17 cellular contexts compared by ENCODE assay signal in the genomic region with DNA sequence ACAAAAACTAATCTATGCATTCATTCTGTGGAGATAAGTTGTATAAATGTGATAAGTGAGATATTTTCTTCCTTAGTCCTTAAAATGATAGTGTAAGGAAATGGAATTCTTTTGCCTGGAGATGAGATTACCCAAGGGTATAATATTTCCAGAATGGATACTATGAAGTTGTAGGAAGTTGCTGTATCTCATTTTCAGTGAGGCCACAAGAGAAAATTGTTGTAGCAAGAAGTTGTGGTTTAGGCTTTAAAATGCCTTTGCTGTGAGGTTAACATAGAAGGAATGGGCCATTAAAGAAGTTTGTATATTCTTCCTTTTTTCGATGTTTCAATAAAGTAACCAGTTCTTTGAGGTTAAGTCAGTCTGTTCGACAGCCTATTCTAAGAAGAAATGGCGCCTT. TPM values are rescaled to one million over a fixed set of nuclear protein-coding genes. Genes with fewer than 3 reads are reported as not detected.
DNase-seq lines count a peak whose midpoint lies in the region; ATAC-seq and TF ChIP-seq lines count a peak whose summit lies in the region.
"Had no signal": no experiment of that assay in that cellular context is flagged by ENCODE, and none has a peak within 500 bp of the region (broad histone marks: within the 10 kb centered on the region; RNA-seq: fewer than 3 reads in every experiment).

No MANE protein-coding gene starts in this region.

- intact Hi-C loops in Right ventricle myocardium inferior (cut with DNase I) = no loop called here

- no peaks in the 10 kb centered on the region for H3K79me2 ChIP-seq in osteoblast (ENCODE audit: insufficient read depth, low read length)

- no peak for ATAC-seq in Right ventricle myocardium inferior
- ATAC-seq: HepG2, PC-3 had no signal

- H4K20me1 ChIP-seq in osteoblast (ENCODE audit: insufficient read depth, low read length) = no peaks in the 10 kb centered on the region

- H3K4me1 ChIP-seq in osteoblast (ENCODE audit: insufficient read depth, low read length) = peaks cover 17% of the 10 kb centered on the region

- no peaks in the 10 kb centered on the region for H3K36me3 ChIP-seq in osteoblast (ENCODE audit: insufficient read depth, low read length)

- H3K27ac ChIP-seq in osteoblast (ENCODE audit: low read depth, low read length) = peak overlapping the region; percentile 62

- peak overlapping the region; percentile 70 for H2AFZ ChIP-seq in osteoblast (ENCODE audit: low read length)

- H3K9me3 ChIP-seq in osteoblast (ENCODE audit: low read depth, low read length) = no peaks in the 10 kb centered on the region

- H3K27me3 ChIP-seq in osteoblast (ENCODE audit: insufficient read depth, low read length) = no peaks in the 10 kb centered on the region

- TF ChIP-seq CTCF in choroid plexus epithelial cell (conservative IDR thresholded peaks at IDR 0.05; ENCODE audit: low read depth, low read length) (no peak), osteoblast (IDR thresholded peaks at IDR 0.05; ENCODE audit: extremely low read depth, low read depth, low read length) (no peak)

- no peak overlapping the region for H3K4me3 ChIP-seq in choroid plexus epithelial cell (ENCODE audit: low read depth, low read length)
- no peak overlapping the region for H3K4me3 ChIP-seq in osteoblast (ENCODE audit: insufficient read depth, low read length)

- peak; percentile 17 for DNase-seq in AG20443 (ENCODE audit: low spot score)
- peak; percentile 86 for DNase-seq in MV-4-11 (lab: John Stamatoyannopoulos, UW)
- peak; percentile 20 for DNase-seq in choroid plexus epithelial cell (ENCODE audit: low read depth)
- DNase-seq in osteoblast (ENCODE audit: insufficient read length, low spot score, missing footprints) = no peak
- no peak for DNase-seq in Right ventricle myocardium inferior (ENCODE audit: missing footprints)
- DNase-seq in stimulated activated CD4-positive, alpha-beta T cell treated with anti-CD3 and anti-CD28 coated beads, Interleukin-4, amount 100 ng/mL, for 1 hour = no peak
- no peak for DNase-seq in COLO668 (lab: John Stamatoyannopoulos, UW; ENCODE audit: unreplicated experiment)
- DNase-seq: CD4-positive, alpha-beta T cell; EL; KG1; NCI-H1694 treated with DMSO at 0.1 percent for 48 hours; NCI-H510A; NCI-H748 treated with DMSO at 0.1 percent for 48 hours; NK-92 treated with Interleukin-12 subunit alpha and Interleukin-12 subunit beta, amount 100 ng/mL, for 24 hours; PC-3; RPMI8226 had no signal

- peak overlapping the region; percentile 33 for H3K4me2 ChIP-seq in osteoblast (ENCODE audit: insufficient read depth, low read length)

RNA-seq across cellular contexts. Expression of a gene that starts 50.7 kb away (rescaled TPM):
- 61.0 and 69.5 TPM in 2 replicates for total RNA-seq in osteoblast
- total RNA-seq in Right ventricle myocardium inferior = 17.0 TPM

Comparison
In these comparisons a context has a peak if more than half of its experiments do, and no peak if none do; other contexts are left out.
1. DNase-seq: peak in AG20443 (single experiment), MV-4-11 (single experiment) and choroid plexus epithelial cell (single experiment); none in osteoblast (single experiment), Right ventricle myocardium inferior (single experiment), stimulated activated CD4-positive, alpha-beta T cell treated with anti-CD3 and anti-CD28 coated beads, Interleukin-4, amount 100 ng/mL, for 1 hour (single experiment) and COLO668 (single experiment).